In the genomic region with DNA sequence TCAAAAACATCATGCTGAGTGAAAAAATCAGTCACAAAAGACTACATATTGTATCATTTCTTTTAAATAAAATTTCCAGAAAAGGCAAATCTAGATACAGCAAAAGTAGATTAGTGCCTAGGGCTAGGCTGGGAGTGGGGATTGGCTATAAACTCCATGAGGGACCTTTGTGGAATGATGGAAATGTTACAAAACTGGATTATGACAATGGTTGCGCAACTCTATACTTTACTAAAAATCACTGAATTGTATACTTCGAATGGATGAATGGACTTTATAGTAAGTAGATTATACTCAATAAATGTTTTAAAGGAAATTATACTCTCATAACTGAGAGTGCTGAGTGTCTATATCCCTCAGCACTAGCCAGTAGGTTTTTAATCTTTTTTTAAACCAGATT, we compare ENCODE assay signal across 1 cellular context.
TF ChIP-seq lines count a peak whose summit lies in the region.

No MANE protein-coding gene starts in this region.

TF ChIP-seq in Ishikawa, 13 proteins besides CTCF, POLR2A, EP300 and RAD21 (continued from another document):
- TF ChIP-seq TCF12 (IDR thresholded peaks at IDR 0.05; ENCODE audit: low read depth) = no peak
- peak; percentile 99 for TF ChIP-seq CEBPB (IDR thresholded peaks at IDR 0.05)
- TF ChIP-seq REST (IDR thresholded peaks at IDR 0.05; ENCODE audit: low read depth) = no peak
